In the genomic region with DNA sequence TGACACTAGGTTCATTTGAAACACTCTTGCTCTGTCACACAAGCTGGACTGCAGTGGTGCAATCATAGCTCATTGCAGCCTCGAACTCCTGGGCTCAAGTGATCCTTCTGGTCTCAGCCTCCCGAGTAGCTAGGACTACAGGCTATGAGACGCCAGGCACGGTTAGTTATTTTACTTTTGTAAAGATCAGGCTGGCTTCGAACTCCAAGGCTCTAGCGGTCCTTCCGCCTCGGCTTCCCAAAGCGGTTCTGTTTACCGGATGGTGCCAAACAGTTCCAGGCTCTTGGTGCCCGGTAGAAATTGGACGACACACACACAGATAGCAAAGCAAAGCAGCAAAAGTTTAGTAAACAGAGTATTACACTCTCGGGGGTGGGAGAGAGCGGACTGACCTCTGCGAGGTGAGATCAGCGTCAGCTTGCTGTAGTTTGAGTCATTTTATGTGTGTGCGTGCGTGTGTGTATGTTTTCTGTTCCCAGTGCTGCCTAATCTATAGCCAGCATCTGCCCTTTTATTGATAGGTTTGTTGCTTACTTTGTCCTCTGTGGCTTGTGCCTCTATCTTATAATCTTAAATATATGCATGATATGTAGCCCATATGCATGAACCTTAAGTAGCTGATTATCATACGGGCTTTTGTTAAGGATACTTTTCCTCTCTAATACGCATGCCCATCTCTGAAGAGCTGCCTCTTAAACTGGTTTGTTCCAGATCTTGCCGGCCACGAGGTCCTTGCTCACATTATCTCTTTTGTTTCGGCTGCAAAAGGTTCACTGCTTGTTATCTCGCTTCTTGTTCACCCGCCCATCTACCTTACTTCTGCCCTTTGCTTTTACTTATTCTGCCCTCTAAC, we compare ENCODE assay signal across 1 cellular context.
TF ChIP-seq lines count a peak whose summit lies in the region.

No MANE protein-coding gene starts in this region.

TF ChIP-seq in PFSK-1, 5 proteins besides CTCF, POLR2A, EP300 and RAD21 (continued from another document):
- TF ChIP-seq, protein P1, sequence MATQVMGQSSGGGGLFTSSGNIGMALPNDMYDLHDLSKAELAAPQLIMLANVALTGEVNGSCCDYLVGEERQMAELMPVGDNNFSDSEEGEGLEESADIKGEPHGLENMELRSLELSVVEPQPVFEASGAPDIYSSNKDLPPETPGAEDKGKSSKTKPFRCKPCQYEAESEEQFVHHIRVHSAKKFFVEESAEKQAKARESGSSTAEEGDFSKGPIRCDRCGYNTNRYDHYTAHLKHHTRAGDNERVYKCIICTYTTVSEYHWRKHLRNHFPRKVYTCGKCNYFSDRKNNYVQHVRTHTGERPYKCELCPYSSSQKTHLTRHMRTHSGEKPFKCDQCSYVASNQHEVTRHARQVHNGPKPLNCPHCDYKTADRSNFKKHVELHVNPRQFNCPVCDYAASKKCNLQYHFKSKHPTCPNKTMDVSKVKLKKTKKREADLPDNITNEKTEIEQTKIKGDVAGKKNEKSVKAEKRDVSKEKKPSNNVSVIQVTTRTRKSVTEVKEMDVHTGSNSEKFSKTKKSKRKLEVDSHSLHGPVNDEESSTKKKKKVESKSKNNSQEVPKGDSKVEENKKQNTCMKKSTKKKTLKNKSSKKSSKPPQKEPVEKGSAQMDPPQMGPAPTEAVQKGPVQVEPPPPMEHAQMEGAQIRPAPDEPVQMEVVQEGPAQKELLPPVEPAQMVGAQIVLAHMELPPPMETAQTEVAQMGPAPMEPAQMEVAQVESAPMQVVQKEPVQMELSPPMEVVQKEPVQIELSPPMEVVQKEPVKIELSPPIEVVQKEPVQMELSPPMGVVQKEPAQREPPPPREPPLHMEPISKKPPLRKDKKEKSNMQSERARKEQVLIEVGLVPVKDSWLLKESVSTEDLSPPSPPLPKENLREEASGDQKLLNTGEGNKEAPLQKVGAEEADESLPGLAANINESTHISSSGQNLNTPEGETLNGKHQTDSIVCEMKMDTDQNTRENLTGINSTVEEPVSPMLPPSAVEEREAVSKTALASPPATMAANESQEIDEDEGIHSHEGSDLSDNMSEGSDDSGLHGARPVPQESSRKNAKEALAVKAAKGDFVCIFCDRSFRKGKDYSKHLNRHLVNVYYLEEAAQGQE (IDR thresholded peaks at IDR 0.05; ENCODE audit: insufficient read depth in 1 of 2, low read depth in 2 of 2, low read length in 2 of 2), result no peak
- TF ChIP-seq FOXP2 (optimal IDR thresholded peaks at IDR 0.05; ENCODE audit: borderline replicate concordance, extremely low read depth, extremely low read length, insufficient read depth) (no peak), TAF1 (IDR thresholded peaks at IDR 0.05; ENCODE audit: borderline replicate concordance, insufficient read depth, low read length) (peak; percentile 62; the same call in 1 of the 2 replicates), SIN3A (IDR thresholded peaks at IDR 0.05; ENCODE audit: borderline replicate concordance, insufficient read depth, low read length) (0 out of 2 replicates have a peak, but pooled peaks have one; percentile 21)
TF ChIP-seq in PFSK-1: peak in this region for 3.
